ENCODE assay signal across 1 cellular context in genomic region chr16:74850027-74850426, GRCh38.
TF ChIP-seq lines count a peak whose summit lies in the region.

No MANE protein-coding gene starts in this region.

TF ChIP-seq in IMR-90, 13 proteins besides CTCF, POLR2A, EP300 and RAD21:
- TF ChIP-seq ELK1 (IDR thresholded peaks at IDR 0.05; ENCODE audit: borderline replicate concordance, low read depth, low read length), result no peak
- no peak for TF ChIP-seq RCOR1 (IDR thresholded peaks at IDR 0.05; ENCODE audit: insufficient replicate concordance, low read length)
- no peak for TF ChIP-seq USF2 (IDR thresholded peaks at IDR 0.05; ENCODE audit: low read depth, low read length)
- TF ChIP-seq MAFK (IDR thresholded peaks at IDR 0.05; ENCODE audit: low read depth, low read length), result no peak
- TF ChIP-seq SMC3 (IDR thresholded peaks at IDR 0.05; ENCODE audit: low read depth, low read length), result no peak
- TF ChIP-seq NFE2L2 (IDR thresholded peaks at IDR 0.05; ENCODE audit: low read depth, low read length), result no peak
- TF ChIP-seq CEBPB (IDR thresholded peaks at IDR 0.05; ENCODE audit: low read depth, low read length), result no peak
- TF ChIP-seq MAZ (IDR thresholded peaks at IDR 0.05; ENCODE audit: borderline replicate concordance, low read depth, low read length), result no peak
